Comparison of ENCODE assay signal across 10 cellular contexts in the genomic region with DNA sequence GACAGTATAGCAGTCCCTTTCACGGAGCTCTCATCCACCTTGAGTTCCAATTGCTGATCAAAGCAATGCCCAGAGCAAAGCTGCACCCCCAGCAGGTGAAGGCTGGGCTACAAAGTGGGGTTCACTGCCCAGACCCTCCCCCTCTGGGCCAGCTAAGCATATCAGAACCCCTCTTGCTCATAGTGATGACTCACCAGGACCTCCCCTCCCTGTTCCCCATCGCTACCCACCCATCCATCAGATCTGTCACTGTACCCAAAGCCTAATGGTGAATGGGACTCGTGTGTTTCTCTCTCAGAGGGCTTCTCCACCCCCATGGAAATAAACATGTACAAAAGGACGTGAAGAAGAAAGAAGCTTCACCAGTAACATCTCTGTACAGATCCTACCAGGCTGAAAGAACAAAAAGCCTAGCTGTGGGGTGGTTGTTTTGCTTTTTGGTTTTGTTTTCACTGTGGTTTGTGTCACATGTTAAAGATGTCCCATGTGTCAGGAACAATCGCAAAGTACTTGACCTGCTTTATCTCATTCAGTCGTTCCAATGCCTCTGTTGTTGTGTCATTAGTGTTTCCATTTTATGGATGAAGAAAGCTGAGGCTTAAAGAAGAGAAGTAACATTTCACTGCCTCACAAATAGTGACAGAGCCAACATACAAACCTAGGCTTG.
DNase-seq lines count a peak whose midpoint lies in the region; ATAC-seq, FAIRE-seq and TF ChIP-seq lines count a peak whose summit lies in the region.
"Had no signal": no experiment of that assay in that cellular context is flagged by ENCODE, and none has a peak within 500 bp of the region (broad histone marks: within the 10 kb centered on the region; RNA-seq: fewer than 3 reads in every experiment).

No MANE protein-coding gene starts in this region.

- intact Hi-C loops in pancreas (cut with DNase I): no loop called here

- no peaks in the 10 kb centered on the region for H4K20me1 ChIP-seq in DND-41 (ENCODE audit: insufficient read depth, low read length)

- H3K79me2 ChIP-seq in DND-41 (ENCODE audit: insufficient read depth, low read length): no peaks in the 10 kb centered on the region

- H3K27me3 ChIP-seq in DND-41 (ENCODE audit: insufficient read depth, low read length, poor library complexity): no peaks in the 10 kb centered on the region
- H3K27me3 ChIP-seq in effector memory CD4-positive, alpha-beta T cell (replicated peaks; ENCODE audit: control insufficient read depth, insufficient read depth, low read length, poor library complexity, severe bottlenecking): no peaks in the 10 kb centered on the region
- no peaks in the 10 kb centered on the region for H3K27me3 ChIP-seq in pancreas

- no peak overlapping the region for H3K4me2 ChIP-seq in DND-41 (ENCODE audit: insufficient read depth, low read length)

- WGBS in pancreas, 2 donors: 59 to 62% methylated on average over 6 of the region's 6 CpGs

- H3K36me3 ChIP-seq in DND-41 (ENCODE audit: insufficient read depth, low read length): no peaks in the 10 kb centered on the region
- no peaks in the 10 kb centered on the region for H3K36me3 ChIP-seq in effector memory CD4-positive, alpha-beta T cell (ENCODE audit: control insufficient read depth, insufficient read depth, low read length)
- no peaks in the 10 kb centered on the region for H3K36me3 ChIP-seq in pancreas

- no peak overlapping the region; the same call in 1 of the 2 replicates for H3K27ac ChIP-seq in DND-41 (ENCODE audit: low read length)
- no peak overlapping the region for H3K27ac ChIP-seq in effector memory CD4-positive, alpha-beta T cell (ENCODE audit: insufficient read depth, low read length, poor library complexity, severe bottlenecking)
- no peak overlapping the region for H3K27ac ChIP-seq in pancreas

- no peak for FAIRE-seq in pancreas (lab: Jason Lieb, UNC)

- TF ChIP-seq CTCF in DND-41 (IDR thresholded peaks at IDR 0.05; ENCODE audit: borderline replicate concordance, extremely low read depth, low read length, poor library complexity, severe bottlenecking) (no peak), GM20000 (IDR thresholded peaks at IDR 0.05; ENCODE audit: extremely low read depth, missing control alignments) (no peak), omental fat pad (IDR thresholded peaks at IDR 0.05) (no peak), pancreas (IDR thresholded peaks at IDR 0.05) (no peak)

- H3K4me1 ChIP-seq in DND-41 (ENCODE audit: insufficient read depth, low read length) (peaks cover 25% of the 10 kb centered on the region), pancreas (no peaks in the 10 kb centered on the region)
- H3K4me1 ChIP-seq in effector memory CD4-positive, alpha-beta T cell (ENCODE audit: control insufficient read depth, insufficient read depth, low read length, poor library complexity, severe bottlenecking): peaks cover 36% of the 10 kb centered on the region

- H3K9ac ChIP-seq in DND-41 (ENCODE audit: low read depth, low read length): no peak overlapping the region

- no peak overlapping the region for H2AFZ ChIP-seq in DND-41 (ENCODE audit: low read depth, low read length)

- H3K9me3 ChIP-seq in DND-41 (ENCODE audit: insufficient read depth, low read length, severe bottlenecking) (no peaks in the 10 kb centered on the region), pancreas (no peaks in the 10 kb centered on the region)
- H3K9me3 ChIP-seq in effector memory CD4-positive, alpha-beta T cell (ENCODE audit: control insufficient read depth, low read length): no peaks in the 10 kb centered on the region

- ATAC-seq in DND-41 (ENCODE audit: insufficient read depth, low read depth) (peak; percentile 76), GM18870 (IDR thresholded peaks at IDR 0.05; ENCODE audit: unreplicated experiment) (no peak), omental fat pad (ENCODE audit: low FRiP score) (no peak), pancreas (no peak)
- ATAC-seq: left colon had no signal

- DNase-seq in DND-41: peak; percentile 17
- DNase-seq in GM20000 (ENCODE audit: low spot score): peak; percentile 34
- peak; percentile 70 for DNase-seq in Jurkat, Clone E6-1 (ENCODE audit: low read depth, low spot score)
- DNase-seq in effector memory CD4-positive, alpha-beta T cell: no peak
- no peak for DNase-seq in UCSD-AML1 (lab: John Stamatoyannopoulos, UW; ENCODE audit: unreplicated experiment)
- DNase-seq in omental fat pad (ENCODE audit: low spot score): no peak
- DNase-seq in pancreas: no peak
- DNase-seq: left colon, NCI-H187 had no signal

- no peak overlapping the region for H3K4me3 ChIP-seq in DND-41 (ENCODE audit: low read depth in 1 of 2, low read length in 2 of 2)
- no peak overlapping the region for H3K4me3 ChIP-seq in Jurkat, Clone E6-1 (ENCODE audit: low read length)
- H3K4me3 ChIP-seq in effector memory CD4-positive, alpha-beta T cell (ENCODE audit: insufficient read depth, low read depth, low read length, poor library complexity, severe bottlenecking): peak overlapping the region; percentile 13
- no peak overlapping the region for H3K4me3 ChIP-seq in pancreas

Comparison
In these comparisons a context has a peak if more than half of its experiments do, and no peak if none do; other contexts are left out.
1. DNase-seq: peak in DND-41 (single experiment), GM20000 (single experiment) and Jurkat, Clone E6-1 (single experiment); none in effector memory CD4-positive, alpha-beta T cell (0 of 3), UCSD-AML1 (single experiment), omental fat pad (single experiment) and pancreas (0 of 6).